17 cellular contexts compared by ENCODE assay signal in genomic region chr16:24071990-24072389, GRCh38.
"Had no signal": no experiment of that assay in that cellular context is flagged by ENCODE, and none has a peak within 500 bp of the region (broad histone marks: within the 10 kb centered on the region; RNA-seq: fewer than 3 reads in every experiment).

No MANE protein-coding gene starts in this region.

- H3K27ac ChIP-seq: ascending aorta, breast epithelium, dorsolateral prefrontal cortex, lower lobe of right lung, parathyroid adenoma, thyroid gland, vagina had no signal

- H3K27ac Mint-ChIP-seq: WTC11 had no signal

- ATAC-seq: activated CD8-positive, alpha-beta T cell treated with anti-CD3 and anti-CD28 coated beads, Interleukin-2, amount 10 ng/mL, durations not matched to agents 7 days and 5 days; left colon; stimulated activated effector memory CD8-positive, alpha-beta T cell treated with anti-CD3 and anti-CD28 coated beads, Interleukin-12 subunit alpha, Interleukin-12 subunit beta, amount 100 ng/mL, for 72 hours; WTC11 had no signal

- H3K4me3 Mint-ChIP-seq: activated CD4-positive, alpha-beta T cell treated with anti-CD3 and anti-CD28 coated beads, Interleukin-2, amount 10 ng/mL, durations not matched to agents 24 days and 14 days; activated CD8-positive, alpha-beta T cell treated with anti-CD3 and anti-CD28 coated beads, Interleukin-2, amount 10 ng/mL, durations not matched to agents 7 days and 5 days; stimulated activated effector memory CD8-positive, alpha-beta T cell treated with anti-CD3 and anti-CD28 coated beads, Interleukin-12 subunit alpha, Interleukin-12 subunit beta, amount 100 ng/mL, for 72 hours; WTC11 had no signal

- H3K36me3 Mint-ChIP-seq: WTC11 had no signal

- H3K9me3 ChIP-seq: ascending aorta, breast epithelium, lower lobe of right lung, thyroid gland, vagina had no signal

- H3K79me2 ChIP-seq: parathyroid adenoma had no signal

- H3K9me3 Mint-ChIP-seq: activated CD4-positive, alpha-beta T cell treated with anti-CD3 and anti-CD28 coated beads, Interleukin-2, amount 10 ng/mL, durations not matched to agents 24 days and 14 days; stimulated activated effector memory CD8-positive, alpha-beta T cell treated with anti-CD3 and anti-CD28 coated beads, Interleukin-12 subunit alpha, Interleukin-12 subunit beta, amount 100 ng/mL, for 72 hours; WTC11 had no signal

- FAIRE-seq: TTC549 had no signal

- H3K27me3 Mint-ChIP-seq: activated CD4-positive, alpha-beta T cell treated with anti-CD3 and anti-CD28 coated beads, Interleukin-2, amount 10 ng/mL, durations not matched to agents 24 days and 14 days had no signal

- H3K27me3 ChIP-seq: ascending aorta, dorsolateral prefrontal cortex, thyroid gland, vagina had no signal

- DNase-seq: activated CD4-positive, alpha-beta T cell treated with anti-CD3 and anti-CD28 coated beads, Interleukin-2, amount 10 ng/mL, durations not matched to agents 24 days and 14 days; activated CD8-positive, alpha-beta T cell treated with anti-CD3 and anti-CD28 coated beads, Interleukin-2, amount 10 ng/mL, durations not matched to agents 7 days and 5 days; activated naive CD4-positive, alpha-beta T cell treated with Interleukin-2 at 50 U/mL for 16 hours; dorsolateral prefrontal cortex; erythroblast; left colon; lower lobe of right lung; midbrain; stimulated activated CD4-positive, alpha-beta T cell treated with anti-CD3 and anti-CD28 coated beads, Interleukin-12 subunit alpha, Interleukin-12 subunit beta, amount 100 ng/mL, for 4 hours; thyroid gland had no signal

- H2AFZ ChIP-seq: parathyroid adenoma had no signal

- H3K4me3 ChIP-seq: ascending aorta, breast epithelium, dorsolateral prefrontal cortex, lower lobe of right lung, thyroid gland, vagina had no signal

- H3K4me1 ChIP-seq: ascending aorta, breast epithelium, lower lobe of right lung, parathyroid adenoma, thyroid gland, vagina had no signal

- H3K9ac ChIP-seq: parathyroid adenoma had no signal

- H3K36me3 ChIP-seq: ascending aorta, breast epithelium, lower lobe of right lung, thyroid gland, vagina had no signal
